ENCODE assay signal across 5 cellular contexts in the genomic region with DNA sequence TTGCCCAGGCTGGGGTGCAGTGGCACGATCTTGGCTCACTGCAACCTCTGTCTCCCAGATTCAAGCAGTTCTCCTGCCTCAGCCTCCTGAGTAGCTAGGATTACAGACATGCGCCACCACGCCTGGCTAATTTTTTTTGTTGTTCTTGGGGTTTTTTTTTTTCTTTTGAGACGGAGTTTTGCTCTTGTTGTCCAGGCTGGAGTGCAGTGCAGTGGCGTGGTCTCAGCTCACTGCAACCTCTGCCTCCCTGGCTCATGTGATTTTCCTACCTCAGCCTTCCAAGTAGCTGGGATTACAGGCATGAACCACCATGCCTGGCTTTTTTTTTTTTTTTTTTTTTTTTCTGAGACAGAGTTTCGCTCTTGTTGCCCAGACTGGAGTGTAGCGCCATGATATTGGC. TPM values are rescaled to one million over a fixed set of nuclear protein-coding genes. Genes with fewer than 3 reads are reported as not detected.
"Had no signal": no experiment of that assay in that cellular context is flagged by ENCODE, and none has a peak within 500 bp of the region (broad histone marks: within the 10 kb centered on the region; RNA-seq: fewer than 3 reads in every experiment).

No MANE protein-coding gene starts in this region.

RNA-seq across cellular contexts. Expression of a gene that starts 15.0 kb away (rescaled TPM):
- total RNA-seq: M059J, Peyer's patch, Right ventricle myocardium superior, SJSA1 had no signal

RNA-seq across cellular contexts. Expression of a gene that starts 16.4 kb away (rescaled TPM):
- total RNA-seq: M059J, PC-3, Peyer's patch, Right ventricle myocardium superior, SJSA1 had no signal

RNA-seq across cellular contexts. Expression of a gene that starts 30.8 kb away (rescaled TPM):
- total RNA-seq: PC-3 had no signal
